In the genomic region with DNA sequence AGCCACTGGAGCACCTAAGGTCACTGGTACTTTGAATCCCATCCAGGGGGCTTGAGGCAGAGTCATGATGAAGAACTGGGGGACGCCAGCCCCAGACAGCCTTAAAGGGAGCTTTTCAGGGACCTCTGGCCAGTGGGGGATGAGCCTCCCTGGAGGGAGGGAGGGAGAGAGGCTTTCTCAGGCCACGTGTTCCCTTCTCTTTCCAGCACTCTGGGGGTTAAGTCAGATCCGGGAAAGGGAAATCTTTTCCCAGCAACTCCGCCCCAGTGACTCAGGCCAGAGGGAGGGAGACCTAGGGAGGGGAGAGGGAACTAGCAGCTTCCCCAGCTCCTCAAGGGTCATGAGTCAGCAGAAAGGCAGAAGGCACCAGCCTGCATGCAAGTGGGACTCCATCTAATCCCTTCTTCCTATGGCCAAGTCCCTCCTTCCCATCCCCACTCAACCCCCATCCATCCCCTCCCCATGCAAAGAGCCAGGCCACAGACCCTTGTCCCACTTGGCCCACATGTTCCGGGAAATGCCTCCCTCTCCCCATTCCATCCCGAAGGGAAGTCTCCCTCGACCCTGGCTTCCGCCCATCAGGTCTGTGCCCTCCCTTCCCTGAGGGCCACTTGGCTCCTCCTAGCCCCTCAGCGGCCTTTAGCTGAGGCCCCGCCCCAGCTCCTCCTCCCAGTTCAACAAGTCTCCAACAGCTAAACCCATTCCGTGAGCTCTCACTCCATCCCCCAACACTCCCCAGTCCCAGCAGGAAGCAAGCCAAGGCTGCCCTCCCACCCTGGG, we compare ENCODE assay signal across 9 cellular contexts. TPM values are rescaled to one million over a fixed set of nuclear protein-coding genes. Genes with fewer than 3 reads are reported as not detected.
DNase-seq lines count a peak whose midpoint lies in the region; ATAC-seq and TF ChIP-seq lines count a peak whose summit lies in the region.
"Had no signal": no experiment of that assay in that cellular context is flagged by ENCODE, and none has a peak within 500 bp of the region (broad histone marks: within the 10 kb centered on the region; RNA-seq: fewer than 3 reads in every experiment).

No MANE protein-coding gene starts in this region.

- H3K27me3 Mint-ChIP-seq in CD14-positive monocyte (ENCODE audit: low read depth in 3 of 3) = peaks cover 0 to 3% (median 0%) of the 10 kb centered on the region in 3 donors
- H3K27me3 Mint-ChIP-seq in stimulated activated memory B cell treated with anti-CD40 and anti-IgM and Interleukin-4, amounts not matched to agents 10 μg/mL and 1 μg/mL and 100 μg/mL, for 72 hours = peaks cover 38% of the 10 kb centered on the region

- H3K9me3 Mint-ChIP-seq in CD14-positive monocyte = peaks cover 0 to under 1% (median 0%) of the 10 kb centered on the region in 7 donors
- H3K9me3 Mint-ChIP-seq in stimulated activated memory B cell treated with anti-CD40 and anti-IgM and Interleukin-4, amounts not matched to agents 10 μg/mL and 1 μg/mL and 100 μg/mL, for 72 hours = no peaks in the 10 kb centered on the region

- H3K4me1 Mint-ChIP-seq in CD14-positive monocyte = peaks cover 42% of the 10 kb centered on the region
- H3K4me1 Mint-ChIP-seq in stimulated activated memory B cell treated with anti-CD40 and anti-IgM and Interleukin-4, amounts not matched to agents 10 μg/mL and 1 μg/mL and 100 μg/mL, for 72 hours = peaks cover 28% of the 10 kb centered on the region

- peaks cover 39 to 47% of the 10 kb centered on the region in 2 donors for H3K36me3 Mint-ChIP-seq in CD14-positive monocyte
- no peaks in the 10 kb centered on the region for H3K36me3 Mint-ChIP-seq in stimulated activated memory B cell treated with anti-CD40 and anti-IgM and Interleukin-4, amounts not matched to agents 10 μg/mL and 1 μg/mL and 100 μg/mL, for 72 hours

- intact Hi-C loops in CD14-positive monocyte (cut with micrococcal nuclease) = loop anchor here (5.0 to 10.0 kb wide), 4 partner anchors 41 to 201 kb away; a partner anchor contains a TSS

- DNase-seq in CD14-positive monocyte (ENCODE audit: low spot score) = peak; percentile 92
- peak; percentile 96 for DNase-seq in H7
- peak; percentile 94 for DNase-seq in NCI-H69 (lab: John Stamatoyannopoulos, UW)
- peak; percentile 40 for DNase-seq in activated T-cell treated with anti-CD3 and anti-CD28 coated beads for 24 hours (ENCODE audit: low read depth)
- peak; percentile 97 for DNase-seq in epithelial cell of proximal tubule (ENCODE audit: low read depth)
- peak; percentile 96 for DNase-seq in mesenteric fat pad (ENCODE audit: low spot score)

- TF ChIP-seq CTCF in CD14-positive monocyte (IDR thresholded peaks at IDR 0.05) = peak; percentile 0
- TF ChIP-seq CTCF in epithelial cell of proximal tubule (conservative IDR thresholded peaks at IDR 0.05; ENCODE audit: low read depth, low read length) = no peak

- peaks cover 16% of the 10 kb centered on the region for H3K36me3 ChIP-seq in H7 (replicated peaks; ENCODE audit: control insufficient read depth, insufficient read depth, low read length)

- no peak overlapping the region for H3K4me3 Mint-ChIP-seq in CD14-positive monocyte
- no peak overlapping the region for H3K4me3 Mint-ChIP-seq in stimulated activated memory B cell treated with anti-CD40 and anti-IgM and Interleukin-4, amounts not matched to agents 10 μg/mL and 1 μg/mL and 100 μg/mL, for 72 hours

- H3K4me3 ChIP-seq in H7 (ENCODE audit: insufficient read depth, low read depth, low read length) = peak overlapping the region; percentile 36
- H3K4me3 ChIP-seq in epithelial cell of proximal tubule (ENCODE audit: low read depth, low read length) = peak overlapping the region; percentile 95

- H3K27ac Mint-ChIP-seq in CD14-positive monocyte = no peak overlapping the region
- H3K27ac Mint-ChIP-seq in stimulated activated memory B cell treated with anti-CD40 and anti-IgM and Interleukin-4, amounts not matched to agents 10 μg/mL and 1 μg/mL and 100 μg/mL, for 72 hours = peak overlapping the region; percentile 10

- no peaks in the 10 kb centered on the region for H3K27me3 ChIP-seq in H7 (ENCODE audit: control insufficient read depth, insufficient read depth, low read length)

- ATAC-seq in stimulated activated memory B cell treated with anti-CD40 and anti-IgM and Interleukin-4, amounts not matched to agents 10 μg/mL and 1 μg/mL and 100 μg/mL, for 72 hours = no peak
- ATAC-seq in HG02981 (IDR thresholded peaks at IDR 0.05; ENCODE audit: unreplicated experiment) = no peak

RNA-seq across cellular contexts. Expression of a gene that starts 5.6 kb away (rescaled TPM):
- polyA plus RNA-seq in CD14-positive monocyte = 100 to 1,000 TPM; 108 to 157 TPM
- 83.5 and 84.6 TPM in 2 replicates for total RNA-seq in H7 (2014; rRNA removed; shearing (Covaris generic))
- total RNA-seq in epithelial cell of proximal tubule = 163 and 186 TPM in 2 replicates
- total RNA-seq in mesenteric fat pad = 264 TPM

RNA-seq across cellular contexts. Expression of a gene that starts 25.8 kb away (rescaled TPM):
- polyA plus RNA-seq in CD14-positive monocyte = not detected
- total RNA-seq in H7 (2014; rRNA removed; shearing (Covaris generic)) = 36.5 and 43.6 TPM in 2 replicates
- total RNA-seq in epithelial cell of proximal tubule = 3.5 and 9.6 TPM in 2 replicates
- 52.2 TPM for total RNA-seq in mesenteric fat pad
- total RNA-seq: T-helper 1 cell treated with Interleukin-12 subunit alpha and Interleukin-12 subunit beta and Interleukin-4 antibody, amounts not matched to agents 30 ng/mL and 1 ng/mL, for 36 hours had no signal

RNA-seq across cellular contexts. Expression of a gene that starts 39.1 kb away (rescaled TPM):
- polyA plus RNA-seq in CD14-positive monocyte = under 1 TPM; 0.11 to 0.63 TPM
- 28.5 and 41.7 TPM in 2 replicates for total RNA-seq in H7 (2014; rRNA removed; shearing (Covaris generic))
- 15.6 and 52.2 TPM in 2 replicates for total RNA-seq in epithelial cell of proximal tubule
- total RNA-seq in mesenteric fat pad = 3.3 TPM
- total RNA-seq: T-helper 1 cell treated with Interleukin-12 subunit alpha and Interleukin-12 subunit beta and Interleukin-4 antibody, amounts not matched to agents 30 ng/mL and 1 ng/mL, for 36 hours had no signal

RNA-seq across cellular contexts. Expression of a gene that starts 47.7 kb away (rescaled TPM):
- polyA plus RNA-seq in CD14-positive monocyte = 10 to 100 TPM; 56.4 to 60.6 TPM
- total RNA-seq in H7 (2014; rRNA removed; shearing (Covaris generic)) = 2.5 and 3.6 TPM in 2 replicates
- total RNA-seq in epithelial cell of proximal tubule (108 and 152 TPM in 2 replicates), mesenteric fat pad (161 TPM)

Comparison
In these comparisons a context has a peak if more than half of its experiments do, and no peak if none do; other contexts are left out.
1. DNase-seq: peak in every context shown above with its lines; median percentile 97 in epithelial cell of proximal tubule; 96 in H7; 96 in mesenteric fat pad; 94 in NCI-H69; 92 in CD14-positive monocyte; 40 in activated T-cell treated with anti-CD3 and anti-CD28 coated beads for 24 hours.